Comparison of ENCODE assay signal across 10 cellular contexts in the genomic region with DNA sequence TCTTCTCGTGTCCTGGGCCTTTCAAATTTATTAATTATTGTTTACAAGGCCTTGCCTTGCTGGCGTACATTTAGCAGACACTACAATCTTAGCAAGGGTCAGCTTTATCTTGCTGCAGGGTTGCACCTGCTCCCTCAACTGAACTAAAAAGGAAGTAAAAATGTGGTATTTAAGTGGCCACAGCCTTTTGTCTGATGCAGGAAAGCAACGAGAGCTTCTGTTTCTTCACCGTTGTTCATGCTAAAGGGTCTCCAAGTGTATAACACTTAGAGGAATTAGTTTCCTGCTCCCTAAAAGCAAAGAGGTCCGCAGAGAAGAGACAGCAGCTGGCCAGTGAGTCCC.
A peak's percentile ranks its signal among the peaks of the same experiment; 100 is the strongest.
DNase-seq lines count a peak whose midpoint lies in the region; ATAC-seq, FAIRE-seq and TF ChIP-seq lines count a peak whose summit lies in the region.
"Had no signal": no experiment of that assay in that cellular context is flagged by ENCODE, and none has a peak within 500 bp of the region (broad histone marks: within the 10 kb centered on the region; RNA-seq: fewer than 3 reads in every experiment).

No MANE protein-coding gene starts in this region.

- H3K27me3 Mint-ChIP-seq in activated T-cell treated with anti-CD3 and anti-CD28 coated beads, Interleukin-2, amount 50 U/mL, for 72 hours (ENCODE audit: low read depth) = peaks cover 6% of the 10 kb centered on the region
- H3K27me3 Mint-ChIP-seq in activated T-cell treated with anti-CD3 and anti-CD28 coated beads, Interleukin-2, amount 50 U/mL, for 4 hours (ENCODE audit: low read depth) = no peaks in the 10 kb centered on the region
- no peaks in the 10 kb centered on the region for H3K27me3 Mint-ChIP-seq in stimulated activated naive CD8-positive, alpha-beta T cell treated with anti-CD3 and anti-CD28 coated beads, Interleukin-15, amount 100 ng/mL, for 72 hours

- no peaks in the 10 kb centered on the region for H3K9me3 Mint-ChIP-seq in activated T-cell treated with anti-CD3 and anti-CD28 coated beads, Interleukin-2, amount 50 U/mL, for 72 hours
- no peaks in the 10 kb centered on the region for H3K9me3 Mint-ChIP-seq in activated T-cell treated with anti-CD3 and anti-CD28 coated beads, Interleukin-2, amount 50 U/mL, for 4 hours
- no peaks in the 10 kb centered on the region for H3K9me3 Mint-ChIP-seq in stimulated activated naive CD8-positive, alpha-beta T cell treated with anti-CD3 and anti-CD28 coated beads, Interleukin-15, amount 100 ng/mL, for 72 hours

- no peak for ATAC-seq in activated T-cell treated with anti-CD3 and anti-CD28 coated beads, Interleukin-2, amount 50 U/mL, for 72 hours (replicated peaks in 1 of 2)
- ATAC-seq in activated T-cell treated with anti-CD3 and anti-CD28 coated beads, Interleukin-2, amount 50 U/mL, for 4 hours = no peak
- peak; percentile 70 for ATAC-seq in HG02938 (IDR thresholded peaks at IDR 0.05; ENCODE audit: unreplicated experiment)
- no peak for ATAC-seq in stimulated activated naive CD8-positive, alpha-beta T cell treated with anti-CD3 and anti-CD28 coated beads, Interleukin-15, amount 100 ng/mL, for 72 hours

- no peak overlapping the region for H3K27ac ChIP-seq in prostate gland
- H3K27ac ChIP-seq: colonic mucosa had no signal

- no peak for FAIRE-seq in D721Med (lab: Jason Lieb, UNC)

- no peak overlapping the region for H3K4me3 ChIP-seq in prostate gland
- H3K4me3 ChIP-seq: colonic mucosa had no signal

- H3K36me3 Mint-ChIP-seq in activated T-cell treated with anti-CD3 and anti-CD28 coated beads, Interleukin-2, amount 50 U/mL, for 72 hours (ENCODE audit: insufficient read depth in 2 of 2) = peaks cover 2 to 4% of the 10 kb centered on the region in 2 donors
- no peaks in the 10 kb centered on the region for H3K36me3 Mint-ChIP-seq in activated T-cell treated with anti-CD3 and anti-CD28 coated beads, Interleukin-2, amount 50 U/mL, for 4 hours (ENCODE audit: insufficient read depth)

- TF ChIP-seq CTCF in D721Med (IDR thresholded peaks at IDR 0.05; ENCODE audit: insufficient read depth, missing control alignments) = no peak
- no peak for TF ChIP-seq CTCF in prostate gland (IDR thresholded peaks at IDR 0.05)

- whole genome bisulfite sequencing in prostate gland = 76% methylated on average over 5 of the region's 5 CpGs

- H3K4me3 Mint-ChIP-seq in activated T-cell treated with anti-CD3 and anti-CD28 coated beads, Interleukin-2, amount 50 U/mL, for 72 hours = peak overlapping the region; percentile 29 to 78
- no peak overlapping the region for H3K4me3 Mint-ChIP-seq in activated T-cell treated with anti-CD3 and anti-CD28 coated beads, Interleukin-2, amount 50 U/mL, for 4 hours
- peak overlapping the region; percentile 41 to 47 for H3K4me3 Mint-ChIP-seq in stimulated activated naive CD8-positive, alpha-beta T cell treated with anti-CD3 and anti-CD28 coated beads, Interleukin-15, amount 100 ng/mL, for 72 hours

- no peaks in the 10 kb centered on the region for H3K27me3 ChIP-seq in prostate gland (replicated peaks; ENCODE audit: insufficient read depth)
- H3K27me3 ChIP-seq: BE2C, colonic mucosa had no signal

- DNase-seq in activated T-cell treated with anti-CD3 and anti-CD28 coated beads, Interleukin-2, amount 50 U/mL, for 72 hours = no peak
- no peak for DNase-seq in activated T-cell treated with anti-CD3 and anti-CD28 coated beads, Interleukin-2, amount 50 U/mL, for 4 hours
- DNase-seq in NCI-H2227 (lab: John Stamatoyannopoulos, UW; ENCODE audit: unreplicated experiment) = peak; percentile 54
- DNase-seq in stimulated activated naive CD8-positive, alpha-beta T cell treated with anti-CD3 and anti-CD28 coated beads, Interleukin-15, amount 100 ng/mL, for 72 hours = no peak
- DNase-seq in D721Med (ENCODE audit: insufficient read length, low spot score) = no peak
- DNase-seq in prostate gland (ENCODE audit: low spot score) = no peak
- DNase-seq in NCI-H510A treated with DMSO at 0.1 percent for 48 hours (lab: John Stamatoyannopoulos, UW) = no peak
- DNase-seq: BE2C, colonic mucosa had no signal

- peaks cover 26% of the 10 kb centered on the region for H3K4me1 Mint-ChIP-seq in activated T-cell treated with anti-CD3 and anti-CD28 coated beads, Interleukin-2, amount 50 U/mL, for 72 hours (ENCODE audit: low read depth)
- H3K4me1 Mint-ChIP-seq in activated T-cell treated with anti-CD3 and anti-CD28 coated beads, Interleukin-2, amount 50 U/mL, for 4 hours (ENCODE audit: low read depth) = peaks cover 34% of the 10 kb centered on the region
- H3K4me1 Mint-ChIP-seq in stimulated activated naive CD8-positive, alpha-beta T cell treated with anti-CD3 and anti-CD28 coated beads, Interleukin-15, amount 100 ng/mL, for 72 hours = peaks cover 39% of the 10 kb centered on the region

- no peak for TF ChIP-seq POLR2A in prostate gland (IDR thresholded peaks at IDR 0.05)

- no peaks in the 10 kb centered on the region for H3K9me3 ChIP-seq in prostate gland
- H3K9me3 ChIP-seq: BE2C, colonic mucosa had no signal

- intact Hi-C loops in prostate gland (cut with DNase I) = no loop called here

- no peaks in the 10 kb centered on the region for H3K36me3 ChIP-seq in prostate gland
- H3K36me3 ChIP-seq: BE2C, colonic mucosa had no signal

- H3K27ac Mint-ChIP-seq in activated T-cell treated with anti-CD3 and anti-CD28 coated beads, Interleukin-2, amount 50 U/mL, for 72 hours = peak overlapping the region; percentile 19
- H3K27ac Mint-ChIP-seq in stimulated activated naive CD8-positive, alpha-beta T cell treated with anti-CD3 and anti-CD28 coated beads, Interleukin-15, amount 100 ng/mL, for 72 hours = peak overlapping the region in 1 of 2 donors; percentile 57

- no peaks in the 10 kb centered on the region for H3K4me1 ChIP-seq in prostate gland (replicated peaks)
- H3K4me1 ChIP-seq: BE2C, colonic mucosa had no signal
